In genomic region chr13:50365683-50366391, GRCh38 we compare ENCODE assay signal across 7 cellular contexts.
A peak's percentile ranks its signal among the peaks of the same experiment; 100 is the strongest.
DNase-seq lines count a peak whose midpoint lies in the region; ATAC-seq and TF ChIP-seq lines count a peak whose summit lies in the region.

No MANE protein-coding gene starts in this region.

- TF ChIP-seq CTCF in Peyer's patch (IDR thresholded peaks at IDR 0.05): no peak
- TF ChIP-seq CTCF in breast epithelium (IDR thresholded peaks at IDR 0.05): no peak

- intact Hi-C loops in breast epithelium (cut with DNase I; ENCODE audit: low total_unique reads): no loop called here

- ATAC-seq in GM19438 (IDR thresholded peaks at IDR 0.05; ENCODE audit: low read depth, unreplicated experiment) (peak; percentile 57), HG03354 (IDR thresholded peaks at IDR 0.05; ENCODE audit: poor library complexity, severe bottlenecking, unreplicated experiment) (peak; percentile 67)

- no peaks in the 10 kb centered on the region for H3K9me3 ChIP-seq in Peyer's patch
- no peaks in the 10 kb centered on the region for H3K9me3 ChIP-seq in breast epithelium

- H3K27ac ChIP-seq in Peyer's patch (peak overlapping the region; percentile 36 to 59 (median 54)), breast epithelium (peak overlapping the region; percentile 64 to 65)

- H3K4me1 ChIP-seq in Peyer's patch (peaks cover 0 to 19% (median 0%) of the 10 kb centered on the region in 4 donors), breast epithelium (no peaks in the 10 kb centered on the region)

- H3K4me3 ChIP-seq in Peyer's patch (no peak overlapping the region), breast epithelium (peak overlapping the region in 1 of 3 donors; percentile 12)

- TF ChIP-seq POLR2A in Peyer's patch (IDR thresholded peaks at IDR 0.05) (no peak), breast epithelium (IDR thresholded peaks at IDR 0.05) (no peak)

- H3K27me3 ChIP-seq in Peyer's patch: no peaks in the 10 kb centered on the region
- no peaks in the 10 kb centered on the region for H3K27me3 ChIP-seq in breast epithelium

- no peaks in the 10 kb centered on the region for H3K36me3 ChIP-seq in Peyer's patch
- no peaks in the 10 kb centered on the region for H3K36me3 ChIP-seq in breast epithelium

- peak in 2 of 3 donors; percentile 36 to 57 for DNase-seq in Peyer's patch
- DNase-seq in breast epithelium (ENCODE audit: low spot score in 2 of 2): no peak
- peak; percentile 26 for DNase-seq in stimulated activated CD4-positive, alpha-beta T cell treated with anti-CD3 and anti-CD28 coated beads, Interleukin-12 subunit alpha, Interleukin-12 subunit beta, amount 100 ng/mL, for 4 hours
- no peak for DNase-seq in effector CD8-positive, alpha-beta T cell (lab: John Stamatoyannopoulos, UW)
- no peak for DNase-seq in globus pallidus (ENCODE audit: low spot score)

Comparison
In these comparisons a context has a peak if more than half of its experiments do, and no peak if none do; other contexts are left out.
1. DNase-seq: peak in Peyer's patch (2 of 3) and stimulated activated CD4-positive, alpha-beta T cell treated with anti-CD3 and anti-CD28 coated beads, Interleukin-12 subunit alpha, Interleukin-12 subunit beta, amount 100 ng/mL, for 4 hours (single experiment); none in breast epithelium (0 of 2), effector CD8-positive, alpha-beta T cell (single experiment) and globus pallidus (single experiment).